Comparison of ENCODE assay signal across 7 cellular contexts in the genomic region with DNA sequence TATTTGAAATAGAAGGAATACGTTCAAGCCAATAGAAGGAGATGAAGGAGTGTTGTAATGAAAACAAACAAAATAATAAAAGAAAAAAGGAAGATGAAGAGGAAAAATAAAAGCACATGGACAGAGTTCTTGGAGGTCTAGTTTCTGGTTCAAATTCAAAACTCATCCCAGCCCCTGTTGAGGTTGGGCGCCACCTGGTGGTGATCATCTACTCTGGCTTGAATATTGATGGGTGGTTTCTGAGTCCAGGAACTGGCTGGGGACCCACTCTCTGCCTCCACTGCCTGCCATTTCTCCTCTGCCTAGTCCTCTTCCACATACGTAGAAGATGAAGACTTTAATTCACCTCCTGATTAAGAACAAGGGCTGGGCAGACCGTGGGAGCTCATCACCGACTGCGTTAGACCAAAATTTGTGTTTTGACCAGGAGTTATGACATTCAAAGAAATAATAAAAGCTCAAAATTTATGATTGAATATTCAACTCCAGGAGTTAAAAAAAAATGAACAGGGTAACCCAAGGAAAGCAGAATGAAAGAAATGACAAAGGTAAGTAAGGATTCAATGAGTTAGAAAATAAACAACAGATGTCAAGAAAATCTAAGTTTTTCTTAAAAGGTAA.
DNase-seq lines count a peak whose midpoint lies in the region; FAIRE-seq and TF ChIP-seq lines count a peak whose summit lies in the region.

No MANE protein-coding gene starts in this region.

- peak; percentile 43 for FAIRE-seq in GM12891 (lab: Jason Lieb, UNC)

- DNase-seq in GM12891 (ENCODE audit: insufficient read length, low spot score) (peak; percentile 23), HS-5 (ENCODE audit: low read depth) (peak; percentile 47), NOMO-1 treated with dmso at 0.1 percent for 144 hours (lab: John Stamatoyannopoulos, UW; ENCODE audit: unreplicated experiment) (peak; percentile 43), epidermal melanocyte (ENCODE audit: insufficient read length, low spot score) (peak; percentile 63), myocyte (ENCODE audit: low read depth) (peak; percentile 83)
- peak; percentile 12 to 62 (median 59) for DNase-seq in activated CD8-positive, alpha-beta memory T cell treated with anti-CD3 and anti-CD28 coated beads for 48 hours (ENCODE audit: low read depth in 2 of 3, low spot score in 2 of 3)
- DNase-seq in stimulated activated CD8-positive, alpha-beta memory T cell treated with anti-CD3 and anti-CD28 coated beads, Interleukin-7, amount 100 ng/mL, for 48 hours (ENCODE audit: extremely low read depth in 1 of 2, low read depth in 1 of 2), result peak; percentile 23 to 40

- TF ChIP-seq POLR2A in GM12891 (IDR thresholded peaks at IDR 0.05; ENCODE audit: low read depth, low read length), result no peak

TF ChIP-seq in GM12891, 5 proteins besides CTCF, POLR2A, EP300 and RAD21:
- TF ChIP-seq POU2F2 (IDR thresholded peaks at IDR 0.05; ENCODE audit: low read depth, low read length) (peak; percentile 95; the same call in 1 of the 2 replicates), POLR2AphosphoS5 (IDR thresholded peaks at IDR 0.05; ENCODE audit: low read depth, low read length) (no peak)

Comparison
In these comparisons a context has a peak if more than half of its experiments do, and no peak if none do; other contexts are left out.
1. Peak in every context shown above with its lines: DNase-seq.
2. DNase-seq: peak in every context shown above with its lines; median percentile 83 in myocyte; 63 in epidermal melanocyte; 59 in activated CD8-positive, alpha-beta memory T cell treated with anti-CD3 and anti-CD28 coated beads for 48 hours; 47 in HS-5; 43 in NOMO-1 treated with dmso at 0.1 percent for 144 hours; 32 in stimulated activated CD8-positive, alpha-beta memory T cell treated with anti-CD3 and anti-CD28 coated beads, Interleukin-7, amount 100 ng/mL, for 48 hours; 23 in GM12891.